Comparison of ENCODE assay signal across 8 cellular contexts in the genomic region with DNA sequence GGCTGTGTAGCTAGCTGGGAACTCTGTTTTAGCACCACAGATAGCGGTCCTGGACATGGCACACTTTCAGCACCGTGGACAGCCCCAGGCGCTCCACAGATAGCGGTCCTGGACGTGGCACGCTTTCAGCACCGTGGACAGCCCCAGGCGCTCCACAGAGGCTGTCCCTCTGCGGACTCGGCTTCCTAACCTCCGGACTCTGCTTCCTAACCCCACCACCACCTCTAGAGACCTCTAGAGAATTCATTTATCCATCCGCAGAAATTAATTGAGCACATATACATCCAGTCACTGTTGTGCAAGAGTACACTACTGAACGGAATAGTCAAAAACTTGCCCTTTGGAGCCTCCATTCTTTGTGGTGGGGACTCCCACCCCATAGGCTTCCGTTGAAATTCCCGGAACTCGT. TPM values are rescaled to one million over a fixed set of nuclear protein-coding genes. Genes with fewer than 3 reads are reported as not detected.
DNase-seq lines count a peak whose midpoint lies in the region; ATAC-seq and TF ChIP-seq lines count a peak whose summit lies in the region.

No MANE protein-coding gene starts in this region.

- CTCF ChIA-PET in activated naive CD4-positive, alpha-beta T cell treated with anti-CD3 and anti-CD28 coated beads, Interleukin-2, amount 10 ng/mL, durations not matched to agents 7 days and 5 days (lab: Charles Lee) = interaction anchor here (2.4 kb wide), 1 partner anchor 177 kb away, joined by 5 read pairs; no protein-coding TSS in a partner anchor

- ATAC-seq in aorta (ENCODE audit: low FRiP score) (peak; percentile 92), HG03039 (IDR thresholded peaks at IDR 0.05; ENCODE audit: unreplicated experiment) (no peak), GM18868 (IDR thresholded peaks at IDR 0.05; ENCODE audit: unreplicated experiment) (no peak)

- H3K4me3 ChIP-seq in SJSA1 (no peak overlapping the region), cardiac muscle cell (no peak overlapping the region), aorta (ENCODE audit: low read length in 2 of 2) (no peak overlapping the region)

- DNase-seq in GM20000 (ENCODE audit: low spot score) = peak; percentile 81
- DNase-seq in SJSA1 (ENCODE audit: low read depth in 1 of 2, low spot score in 2 of 2) = peak; percentile 54 to 95
- peak; percentile 90 for DNase-seq in activated naive CD4-positive, alpha-beta T cell treated with anti-CD3 and anti-CD28 coated beads, Interleukin-2, amount 10 ng/mL, durations not matched to agents 7 days and 5 days
- DNase-seq in cardiac muscle cell (ENCODE audit: low read depth in 1 of 2, low spot score in 1 of 2) = peak; percentile 94 to 99
- DNase-seq in pulmonary artery endothelial cell (ENCODE audit: low read depth, low spot score) = peak; percentile 56
- DNase-seq in aorta = peak; percentile 93 to 96

- 17% methylated on average over 16 of the region's 16 CpGs for WGBS in aorta, 2 donors

- H3K27me3 ChIP-seq in SJSA1 (replicated peaks) (peaks cover 34% of the 10 kb centered on the region), cardiac muscle cell (no peaks in the 10 kb centered on the region), aorta (ENCODE audit: control insufficient read depth in 1 of 2, insufficient read depth in 2 of 2, low read length in 1 of 2) (no peaks in the 10 kb centered on the region)

- H3K9me3 Mint-ChIP-seq in activated naive CD4-positive, alpha-beta T cell treated with anti-CD3 and anti-CD28 coated beads, Interleukin-2, amount 10 ng/mL, durations not matched to agents 7 days and 5 days = no peaks in the 10 kb centered on the region

- no peaks in the 10 kb centered on the region for H3K4me1 Mint-ChIP-seq in activated naive CD4-positive, alpha-beta T cell treated with anti-CD3 and anti-CD28 coated beads, Interleukin-2, amount 10 ng/mL, durations not matched to agents 7 days and 5 days

- no peak overlapping the region for H3K27ac ChIP-seq in SJSA1
- H3K27ac ChIP-seq in cardiac muscle cell = no peak overlapping the region
- H3K27ac ChIP-seq in aorta (ENCODE audit: low read depth in 1 of 2, low read length in 2 of 2) = no peak overlapping the region

- intact Hi-C loops in aorta (cut with DNase I) = no loop called here

- no peak for TF ChIP-seq CTCF in GM20000 (IDR thresholded peaks at IDR 0.05; ENCODE audit: extremely low read depth, missing control alignments)
- TF ChIP-seq CTCF in cardiac muscle cell (IDR thresholded peaks at IDR 0.05; ENCODE audit: low read depth, low read length) = no peak

- peaks cover 45% of the 10 kb centered on the region for H3K27me3 Mint-ChIP-seq in activated naive CD4-positive, alpha-beta T cell treated with anti-CD3 and anti-CD28 coated beads, Interleukin-2, amount 10 ng/mL, durations not matched to agents 7 days and 5 days

- H3K9me3 ChIP-seq in SJSA1 (replicated peaks) = no peaks in the 10 kb centered on the region
- no peaks in the 10 kb centered on the region for H3K9me3 ChIP-seq in cardiac muscle cell (ENCODE audit: low read depth)
- no peaks in the 10 kb centered on the region for H3K9me3 ChIP-seq in aorta (ENCODE audit: control insufficient read depth, low read length)

- H3K36me3 ChIP-seq in SJSA1 (no peaks in the 10 kb centered on the region), cardiac muscle cell (no peaks in the 10 kb centered on the region), aorta (ENCODE audit: control insufficient read depth in 1 of 2, insufficient read depth in 2 of 2, low read length in 1 of 2) (no peaks in the 10 kb centered on the region)

- H3K4me3 Mint-ChIP-seq in activated naive CD4-positive, alpha-beta T cell treated with anti-CD3 and anti-CD28 coated beads, Interleukin-2, amount 10 ng/mL, durations not matched to agents 7 days and 5 days = no peak overlapping the region

- no peaks in the 10 kb centered on the region for H3K36me3 Mint-ChIP-seq in activated naive CD4-positive, alpha-beta T cell treated with anti-CD3 and anti-CD28 coated beads, Interleukin-2, amount 10 ng/mL, durations not matched to agents 7 days and 5 days

- no peaks in the 10 kb centered on the region for H3K4me1 ChIP-seq in SJSA1 (replicated peaks)
- H3K4me1 ChIP-seq in cardiac muscle cell (ENCODE audit: low read depth) = no peaks in the 10 kb centered on the region
- H3K4me1 ChIP-seq in aorta (ENCODE audit: control insufficient read depth in 1 of 2, insufficient read depth in 2 of 2, low read length in 2 of 2) = no peaks in the 10 kb centered on the region

- H3K27ac Mint-ChIP-seq in activated naive CD4-positive, alpha-beta T cell treated with anti-CD3 and anti-CD28 coated beads, Interleukin-2, amount 10 ng/mL, durations not matched to agents 7 days and 5 days = no peak overlapping the region

RNA-seq across cellular contexts. Expression of gene UNC5A, which starts 27.4 kb away (rescaled TPM):
- total RNA-seq in SJSA1 (2014; rRNA removed; shearing (Covaris generic)) = not detected in 2 replicates
- total RNA-seq in cardiac muscle cell = 0.86 and 1.4 TPM in 2 replicates
- 0.26 and 0.39 TPM in 2 replicates for polyA plus RNA-seq in cardiac muscle cell
- total RNA-seq in pulmonary artery endothelial cell = 0.42 and 1.6 TPM in 2 replicates
- total RNA-seq in aorta = not detected
- polyA plus RNA-seq in aorta = not detected
